ENCODE assay signal across 1 cellular context in the genomic region with DNA sequence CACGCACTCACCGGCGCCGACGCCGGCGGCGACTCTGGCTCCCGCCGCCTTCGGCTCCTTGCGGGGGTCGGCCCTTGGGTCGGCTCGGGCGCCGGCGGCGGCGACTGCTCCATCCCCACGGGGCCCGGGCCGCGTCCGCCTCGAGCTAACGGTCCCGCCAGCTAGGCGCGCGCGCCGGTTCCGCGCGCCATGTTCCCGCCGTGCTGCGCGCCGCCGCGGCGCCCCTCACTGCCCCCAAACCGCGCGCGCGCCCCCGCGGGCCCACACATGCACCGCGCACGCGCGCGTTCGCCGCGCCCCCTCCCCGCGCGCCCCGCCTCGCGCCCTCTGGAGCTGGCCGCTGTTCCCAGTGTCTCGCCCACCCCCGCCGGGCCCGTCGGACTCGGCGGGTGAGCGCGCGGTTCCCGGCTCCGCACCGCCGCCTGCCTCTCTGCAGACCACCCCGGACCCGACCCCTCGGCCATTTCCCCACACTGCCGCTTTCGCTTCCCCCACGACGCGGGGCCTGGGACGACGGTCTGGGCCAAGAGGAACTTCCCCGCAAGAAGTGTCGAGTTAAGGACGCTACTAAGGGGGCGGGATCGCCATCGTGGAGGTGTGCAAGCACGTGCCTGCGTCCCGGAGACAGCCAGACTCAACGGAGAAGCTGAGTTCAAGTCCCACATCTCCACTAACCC.
TF ChIP-seq lines count a peak whose summit lies in the region.

TSS of gene TTC28 (minus strand) at position 230 of the 677 bp plus-strand sequence. CDS start at position 113, 117 bp downstream.

TF ChIP-seq in HEK293, 187 proteins besides CTCF, POLR2A, EP300 and RAD21 (continued from another document):
- TF ChIP-seq, protein P1, sequence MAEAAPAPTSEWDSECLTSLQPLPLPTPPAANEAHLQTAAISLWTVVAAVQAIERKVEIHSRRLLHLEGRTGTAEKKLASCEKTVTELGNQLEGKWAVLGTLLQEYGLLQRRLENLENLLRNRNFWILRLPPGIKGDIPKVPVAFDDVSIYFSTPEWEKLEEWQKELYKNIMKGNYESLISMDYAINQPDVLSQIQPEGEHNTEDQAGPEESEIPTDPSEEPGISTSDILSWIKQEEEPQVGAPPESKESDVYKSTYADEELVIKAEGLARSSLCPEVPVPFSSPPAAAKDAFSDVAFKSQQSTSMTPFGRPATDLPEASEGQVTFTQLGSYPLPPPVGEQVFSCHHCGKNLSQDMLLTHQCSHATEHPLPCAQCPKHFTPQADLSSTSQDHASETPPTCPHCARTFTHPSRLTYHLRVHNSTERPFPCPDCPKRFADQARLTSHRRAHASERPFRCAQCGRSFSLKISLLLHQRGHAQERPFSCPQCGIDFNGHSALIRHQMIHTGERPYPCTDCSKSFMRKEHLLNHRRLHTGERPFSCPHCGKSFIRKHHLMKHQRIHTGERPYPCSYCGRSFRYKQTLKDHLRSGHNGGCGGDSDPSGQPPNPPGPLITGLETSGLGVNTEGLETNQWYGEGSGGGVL (tag by site-specific recombination; IDR thresholded peaks at IDR 0.05) = peak; percentile 14; the same call in 1 of the 2 replicates
- peak; percentile 87 for TF ChIP-seq ZBTB26 (tag by site-specific recombination; optimal IDR thresholded peaks at IDR 0.05)
- 0 out of 2 replicates have a peak, but pooled peaks have one; percentile 53 for TF ChIP-seq ZBTB48 (tag by site-specific recombination; IDR thresholded peaks at IDR 0.05)
- TF ChIP-seq ZNF341 (tag by site-specific recombination; IDR thresholded peaks at IDR 0.05; ENCODE audit: low read depth) = peak; percentile 93
- TF ChIP-seq ZNF324 (tag by site-specific recombination; IDR thresholded peaks at IDR 0.05) = peak; percentile 62; the same call in 1 of the 2 replicates
- peak; percentile 96 for TF ChIP-seq ZNF394 (tag by site-specific recombination; IDR thresholded peaks at IDR 0.05; ENCODE audit: borderline replicate concordance)
- peak; percentile 28; the same call in 1 of the 2 replicates for TF ChIP-seq PBX3 (CRISPR knock-in tag; IDR thresholded peaks at IDR 0.05)
- peak; percentile 23; the same call in 1 of the 2 replicates for TF ChIP-seq PRDM10 (tag by site-specific recombination; IDR thresholded peaks at IDR 0.05)
- 0 out of 2 replicates have a peak, but pooled peaks have one; percentile 38 for TF ChIP-seq ZSCAN30 (tag by site-specific recombination; IDR thresholded peaks at IDR 0.05)
- peak; percentile 47; the same call in 1 of the 2 replicates for TF ChIP-seq ZFP69B (tag by site-specific recombination; IDR thresholded peaks at IDR 0.05)
- TF ChIP-seq GLIS2 (tag by site-specific recombination; IDR thresholded peaks at IDR 0.05) = peak; percentile 57; the same call in 1 of the 2 replicates
- TF ChIP-seq SP7 (tag by site-specific recombination; IDR thresholded peaks at IDR 0.05) = 0 out of 2 replicates have a peak, but pooled peaks have one; percentile 30
- TF ChIP-seq, protein P2, sequence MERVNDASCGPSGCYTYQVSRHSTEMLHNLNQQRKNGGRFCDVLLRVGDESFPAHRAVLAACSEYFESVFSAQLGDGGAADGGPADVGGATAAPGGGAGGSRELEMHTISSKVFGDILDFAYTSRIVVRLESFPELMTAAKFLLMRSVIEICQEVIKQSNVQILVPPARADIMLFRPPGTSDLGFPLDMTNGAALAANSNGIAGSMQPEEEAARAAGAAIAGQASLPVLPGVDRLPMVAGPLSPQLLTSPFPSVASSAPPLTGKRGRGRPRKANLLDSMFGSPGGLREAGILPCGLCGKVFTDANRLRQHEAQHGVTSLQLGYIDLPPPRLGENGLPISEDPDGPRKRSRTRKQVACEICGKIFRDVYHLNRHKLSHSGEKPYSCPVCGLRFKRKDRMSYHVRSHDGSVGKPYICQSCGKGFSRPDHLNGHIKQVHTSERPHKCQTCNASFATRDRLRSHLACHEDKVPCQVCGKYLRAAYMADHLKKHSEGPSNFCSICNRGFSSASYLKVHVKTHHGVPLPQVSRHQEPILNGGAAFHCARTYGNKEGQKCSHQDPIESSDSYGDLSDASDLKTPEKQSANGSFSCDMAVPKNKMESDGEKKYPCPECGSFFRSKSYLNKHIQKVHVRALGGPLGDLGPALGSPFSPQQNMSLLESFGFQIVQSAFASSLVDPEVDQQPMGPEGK (tag by site-specific recombination; IDR thresholded peaks at IDR 0.05) = 0 out of 2 replicates have a peak, but pooled peaks have one; percentile 26
TF ChIP-seq in HEK293: peak in this region for 23; not testable (repeated sequence) for 164.
